Comparison of ENCODE assay signal across 16 cellular contexts in genomic region chr20:50012282-50013263, GRCh38. TPM values are rescaled to one million over a fixed set of nuclear protein-coding genes. Genes with fewer than 3 reads are reported as not detected.
DNase-seq lines count a peak whose midpoint lies in the region; ATAC-seq and TF ChIP-seq lines count a peak whose summit lies in the region.
"Had no signal": no experiment of that assay in that cellular context is flagged by ENCODE, and none has a peak within 500 bp of the region (broad histone marks: within the 10 kb centered on the region; RNA-seq: fewer than 3 reads in every experiment).

No MANE protein-coding gene starts in this region.

- no peak overlapping the region for H3K9ac ChIP-seq in parathyroid adenoma

- H3K27ac ChIP-seq in parathyroid adenoma, result no peak overlapping the region
- H3K27ac ChIP-seq: 22Rv1, esophagus squamous epithelium had no signal

- POLR2A ChIA-PET in activated CD8-positive, alpha-beta T cell treated with anti-CD3 and anti-CD28 coated beads for 36 hours (lab: Charles Lee), result interaction anchor here (0.6 kb wide), 1 partner anchor 1155 kb away, joined by 4 read pairs; no protein-coding TSS in a partner anchor

- DNase-seq in DMS53 (lab: John Stamatoyannopoulos, UW) (peak; percentile 43), DMS53 treated with DMSO at 0.1 percent for 48 hours (lab: John Stamatoyannopoulos, UW; ENCODE audit: unreplicated experiment) (no peak), KBM-7 (peak; percentile 73), NCI-H2081 treated with DMSO at 0.1 percent for 48 hours (lab: John Stamatoyannopoulos, UW) (no peak)
- DNase-seq in activated CD8-positive, alpha-beta T cell treated with anti-CD3 and anti-CD28 coated beads for 36 hours, result peak; percentile 23
- DNase-seq in activated CD4-positive, alpha-beta T cell treated with anti-CD3 and anti-CD28 coated beads, Interleukin-2, amount 50 U/mL, for 4 hours, result no peak
- DNase-seq: activated T-cell treated with anti-CD3 and anti-CD28 coated beads, Interleukin-2, amount 50 U/mL, for 72 hours; EL; esophagus squamous epithelium; NCI-H187 treated with DMSO at 0.1 percent for 48 hours; T1000 had no signal

- intact Hi-C loops in activated CD8-positive, alpha-beta T cell treated with anti-CD3 and anti-CD28 coated beads for 36 hours (cut with micrococcal nuclease), result no loop called here

- no peaks in the 10 kb centered on the region for H3K9me3 ChIP-seq in parathyroid adenoma (ENCODE audit: control insufficient read depth, low read length)
- H3K9me3 ChIP-seq: esophagus squamous epithelium had no signal

- no peaks in the 10 kb centered on the region for H3K36me3 ChIP-seq in parathyroid adenoma (ENCODE audit: control insufficient read depth, insufficient read depth, low read length)
- H3K36me3 ChIP-seq: esophagus squamous epithelium had no signal

- CTCF ChIA-PET in activated CD8-positive, alpha-beta T cell treated with anti-CD3 and anti-CD28 coated beads for 36 hours (lab: Charles Lee), result interaction anchor here (0.7 to 4.0 kb wide), 4 partner anchors 48 to 73 kb away, joined by 3 to 23 read pairs (median 4); no protein-coding TSS in a partner anchor

- no peak overlapping the region for H3K27ac Mint-ChIP-seq in activated CD8-positive, alpha-beta T cell treated with anti-CD3 and anti-CD28 coated beads for 36 hours
- H3K27ac Mint-ChIP-seq: activated T-cell treated with anti-CD3 and anti-CD28 coated beads, Interleukin-2, amount 50 U/mL, for 72 hours had no signal

- in situ Hi-C loops in KBM-7 (cut with MboI; ENCODE audit: low pct_unique_long_range_greater_than_20kb, low sequenced_read_pairs), result no loop called here

- H3K4me3 Mint-ChIP-seq in activated CD8-positive, alpha-beta T cell treated with anti-CD3 and anti-CD28 coated beads for 36 hours, result no peak overlapping the region
- H3K4me3 Mint-ChIP-seq: activated T-cell treated with anti-CD3 and anti-CD28 coated beads, Interleukin-2, amount 50 U/mL, for 72 hours; brain; neural crest cell had no signal

- peaks cover 9% of the 10 kb centered on the region for H3K4me1 Mint-ChIP-seq in activated CD8-positive, alpha-beta T cell treated with anti-CD3 and anti-CD28 coated beads for 36 hours (ENCODE audit: low read depth)

- H3K4me1 ChIP-seq in parathyroid adenoma, result no peaks in the 10 kb centered on the region

- H3K79me2 ChIP-seq in parathyroid adenoma, result no peaks in the 10 kb centered on the region

- peak; percentile 53 for ATAC-seq in activated CD8-positive, alpha-beta T cell treated with anti-CD3 and anti-CD28 coated beads for 36 hours
- ATAC-seq in HG03520 (IDR thresholded peaks at IDR 0.05; ENCODE audit: unreplicated experiment), result no peak
- ATAC-seq: activated T-cell treated with anti-CD3 and anti-CD28 coated beads, Interleukin-2, amount 50 U/mL, for 72 hours had no signal

- H2AFZ ChIP-seq in parathyroid adenoma, result peak overlapping the region; percentile 9

- no peak for TF ChIP-seq CTCF in activated CD8-positive, alpha-beta T cell treated with anti-CD3 and anti-CD28 coated beads for 36 hours (IDR thresholded peaks at IDR 0.05)
- TF ChIP-seq CTCF in parathyroid adenoma (IDR thresholded peaks at IDR 0.05), result no peak

- H3K4me3 ChIP-seq in parathyroid adenoma (ENCODE audit: low read depth, low read length), result no peak overlapping the region
- H3K4me3 ChIP-seq: esophagus squamous epithelium had no signal

- no peaks in the 10 kb centered on the region for H3K9me3 Mint-ChIP-seq in activated CD8-positive, alpha-beta T cell treated with anti-CD3 and anti-CD28 coated beads for 36 hours
- H3K9me3 Mint-ChIP-seq: activated T-cell treated with anti-CD3 and anti-CD28 coated beads, Interleukin-2, amount 50 U/mL, for 72 hours; brain; neural crest cell had no signal

- no peaks in the 10 kb centered on the region for H3K27me3 ChIP-seq in parathyroid adenoma (ENCODE audit: control insufficient read depth, insufficient read depth, low read length)

- H3K36me3 Mint-ChIP-seq in activated CD8-positive, alpha-beta T cell treated with anti-CD3 and anti-CD28 coated beads for 36 hours (ENCODE audit: low read depth), result no peaks in the 10 kb centered on the region
- H3K36me3 Mint-ChIP-seq: brain had no signal

- H3K27me3 Mint-ChIP-seq in activated CD8-positive, alpha-beta T cell treated with anti-CD3 and anti-CD28 coated beads for 36 hours, result peaks cover 17% of the 10 kb centered on the region

- no peak overlapping the region for H3K4me2 ChIP-seq in parathyroid adenoma (ENCODE audit: low read length)

RNA-seq across cellular contexts. Expression of gene SNAI1, which starts 29.8 kb away (rescaled TPM):
- 1 to 10 TPM in 1 of 2 experiments, under 1 TPM in 1; 0.90 to 1.4 TPM for total RNA-seq in activated CD8-positive, alpha-beta T cell treated with anti-CD3 and anti-CD28 coated beads for 36 hours

Comparison
In these comparisons a context has a peak if more than half of its experiments do, and no peak if none do; other contexts are left out.
1. DNase-seq: peak in DMS53 (single experiment), KBM-7 (single experiment) and activated CD8-positive, alpha-beta T cell treated with anti-CD3 and anti-CD28 coated beads for 36 hours (single experiment); none in DMS53 treated with DMSO at 0.1 percent for 48 hours (single experiment), activated CD4-positive, alpha-beta T cell treated with anti-CD3 and anti-CD28 coated beads, Interleukin-2, amount 50 U/mL, for 4 hours (0 of 2) and NCI-H2081 treated with DMSO at 0.1 percent for 48 hours (single experiment).